Comparison of ENCODE assay signal across 17 cellular contexts in the genomic region with DNA sequence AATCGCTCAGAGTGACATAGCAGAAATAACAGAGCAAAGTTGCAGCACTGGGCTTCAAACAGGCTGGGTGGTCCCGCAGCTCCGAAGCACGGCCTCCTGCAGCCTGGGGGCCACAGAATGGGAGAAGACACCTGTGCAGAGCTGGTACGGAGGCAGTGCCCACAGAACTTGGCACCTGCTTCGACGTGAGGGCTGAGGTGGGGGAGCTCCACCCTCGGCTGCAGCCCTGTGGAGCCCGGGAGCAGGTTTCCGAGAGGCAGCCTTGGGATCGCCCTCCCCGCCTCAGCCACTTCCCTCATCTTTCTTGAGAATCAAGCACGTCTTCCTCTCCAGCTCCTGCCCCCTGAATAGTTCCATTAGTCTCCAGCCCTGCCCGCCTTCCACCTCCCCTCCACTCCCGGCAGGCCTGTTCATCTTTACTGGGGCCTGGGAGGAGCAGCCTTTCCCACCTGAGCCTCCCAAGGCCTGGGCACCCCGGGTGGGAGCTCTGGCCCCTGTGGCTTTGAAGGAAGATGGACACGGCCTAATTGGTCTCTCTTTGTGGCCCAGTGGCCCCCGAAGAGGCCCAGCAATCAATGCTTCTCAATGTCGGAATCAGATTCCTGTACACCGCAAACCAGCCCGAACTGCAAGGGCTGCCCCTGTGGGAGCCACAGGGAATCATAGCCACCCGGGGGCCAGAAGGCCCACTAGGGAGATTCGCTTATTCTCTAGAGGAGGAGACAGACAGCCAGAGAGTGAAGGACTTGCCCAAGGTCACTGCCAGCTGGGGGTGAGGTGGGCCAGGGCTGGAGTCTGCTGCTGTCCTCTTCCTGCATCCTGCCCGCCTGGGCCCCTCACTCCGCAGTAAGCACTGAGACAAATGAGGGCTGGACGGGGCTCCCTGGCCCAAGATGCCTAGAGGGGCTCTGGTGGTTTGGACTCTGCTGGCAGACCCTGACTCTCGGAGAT. TPM values are rescaled to one million over a fixed set of nuclear protein-coding genes. Genes with fewer than 3 reads are reported as not detected.
A peak's percentile ranks its signal among the peaks of the same experiment; 100 is the strongest.
DNase-seq lines count a peak whose midpoint lies in the region; ATAC-seq, FAIRE-seq and TF ChIP-seq lines count a peak whose summit lies in the region.
"Had no signal": no experiment of that assay in that cellular context is flagged by ENCODE, and none has a peak within 500 bp of the region (broad histone marks: within the 10 kb centered on the region; RNA-seq: fewer than 3 reads in every experiment).

No MANE protein-coding gene starts in this region.

- H3K27me3 Mint-ChIP-seq in naive thymus-derived CD8-positive, alpha-beta T cell: peaks cover 0 to 3% (median 0%) of the 10 kb centered on the region in 5 donors

- peaks cover 0 to 3% (median 0%) of the 10 kb centered on the region in 4 donors for H3K4me1 Mint-ChIP-seq in naive thymus-derived CD8-positive, alpha-beta T cell

- no peak overlapping the region for H3K4me3 Mint-ChIP-seq in naive thymus-derived CD8-positive, alpha-beta T cell
- H3K4me3 Mint-ChIP-seq: GM23338 had no signal

- H3K36me3 ChIP-seq in SK-N-SH (replicated peaks in 1 of 2; ENCODE audit: control insufficient read depth in 1 of 2, insufficient read depth in 2 of 2, low read length in 1 of 2) (no peaks in the 10 kb centered on the region), Peyer's patch (no peaks in the 10 kb centered on the region), kidney (ENCODE audit: control insufficient read depth in 1 of 2, insufficient read depth in 2 of 2, low read length in 2 of 2) (no peaks in the 10 kb centered on the region), sigmoid colon (no peaks in the 10 kb centered on the region), prostate gland (no peaks in the 10 kb centered on the region)
- no peaks in the 10 kb centered on the region for H3K36me3 ChIP-seq in effector memory CD4-positive, alpha-beta T cell (ENCODE audit: control insufficient read depth, insufficient read depth, low read length)
- H3K36me3 ChIP-seq: BLaER1 treated with 17β-estradiol and CSF1 and Interleukin-3, amounts not matched to agents 10 nM and 100 nM had no signal

- no peaks in the 10 kb centered on the region for H3F3A ChIP-seq in SK-N-SH (replicated peaks; ENCODE audit: insufficient read depth)

- H3K9me2 ChIP-seq in SK-N-SH: no peaks in the 10 kb centered on the region

- no peaks in the 10 kb centered on the region for H3K79me2 ChIP-seq in SK-N-SH (ENCODE audit: insufficient read depth)

- no peaks in the 10 kb centered on the region for H4K20me1 ChIP-seq in SK-N-SH (ENCODE audit: insufficient read depth)

- CTCF ChIA-PET in SK-N-SH (lab: Yijun Ruan, JAX): interaction anchor here (0.6 to 8.7 kb wide), 11 partner anchors 9 to 387 kb away, joined by 3 to 130 read pairs (median 35); no protein-coding TSS in a partner anchor

- POLR2A ChIA-PET in SK-N-SH (lab: Yijun Ruan, JAX): no interaction called here
- POLR2A ChIA-PET in naive thymus-derived CD8-positive, alpha-beta T cell (lab: Charles Lee): no interaction called here

- no peak overlapping the region for H3K4me2 ChIP-seq in SK-N-SH
- H3K4me2 ChIP-seq: BLaER1 treated with 17β-estradiol and CSF1 and Interleukin-3, amounts not matched to agents 10 nM and 100 nM; GM23338 had no signal

- intact Hi-C loops in kidney (cut with DNase I) (no loop called here), sigmoid colon (cut with DNase I) (no loop called here), prostate gland (cut with DNase I) (no loop called here)

- TF ChIP-seq EP300 in SK-N-SH (IDR thresholded peaks at IDR 0.05; ENCODE audit: borderline replicate concordance in 1 of 2, low read depth in 1 of 2, low read length in 1 of 2): no peak
- no peak for TF ChIP-seq EP300 in sigmoid colon (IDR thresholded peaks at IDR 0.05)

- TF ChIP-seq CTCF in SK-N-SH (IDR thresholded peaks at IDR 0.05) (no peak), Peyer's patch (IDR thresholded peaks at IDR 0.05) (no peak), kidney (IDR thresholded peaks at IDR 0.05; ENCODE audit: borderline replicate concordance, extremely low read depth, insufficient read depth) (no peak), sigmoid colon (IDR thresholded peaks at IDR 0.05) (no peak), prostate gland (IDR thresholded peaks at IDR 0.05) (no peak)

- H3K27ac Mint-ChIP-seq in naive thymus-derived CD8-positive, alpha-beta T cell: no peak overlapping the region
- H3K27ac Mint-ChIP-seq: GM23338 had no signal

- DNase-seq in SK-N-SH (peak; percentile 42), Peyer's patch (peak in 2 of 3 donors; percentile 35 to 37), kidney (peak; percentile 41), sigmoid colon (peak; percentile 48), prostate gland (ENCODE audit: low spot score) (no peak)
- DNase-seq in effector memory CD4-positive, alpha-beta T cell: no peak
- no peak for DNase-seq in naive thymus-derived CD8-positive, alpha-beta T cell
- DNase-seq: Kasumi-1, NCI-H1105 treated with DMSO at 0.1 percent for 48 hours, NCI-H187 treated with DMSO at 0.1 percent for 48 hours, NCI-H446 treated with DMSO at 0.1 percent for 48 hours, NCI-H774, SHP77 had no signal

- no peak overlapping the region for H3K27ac ChIP-seq in SK-N-SH (ENCODE audit: low read depth in 2 of 2, low read length in 1 of 2)
- no peak overlapping the region for H3K27ac ChIP-seq in Peyer's patch
- H3K27ac ChIP-seq in kidney (ENCODE audit: low read depth in 2 of 2, low read length in 2 of 2): no peak overlapping the region
- H3K27ac ChIP-seq in sigmoid colon: no peak overlapping the region
- H3K27ac ChIP-seq in effector memory CD4-positive, alpha-beta T cell (ENCODE audit: insufficient read depth, low read length, poor library complexity, severe bottlenecking): no peak overlapping the region
- no peak overlapping the region for H3K27ac ChIP-seq in prostate gland
- H3K27ac ChIP-seq: 22Rv1; BLaER1 treated with 17β-estradiol and CSF1 and Interleukin-3, amounts not matched to agents 10 nM and 100 nM had no signal

- no peak overlapping the region for H3K4me3 ChIP-seq in SK-N-SH (ENCODE audit: low read depth in 2 of 2, low read length in 1 of 2)
- H3K4me3 ChIP-seq in Peyer's patch: no peak overlapping the region
- H3K4me3 ChIP-seq in kidney (ENCODE audit: low read length in 2 of 2): no peak overlapping the region
- H3K4me3 ChIP-seq in sigmoid colon: no peak overlapping the region
- H3K4me3 ChIP-seq in effector memory CD4-positive, alpha-beta T cell (ENCODE audit: insufficient read depth, low read depth, low read length, poor library complexity, severe bottlenecking): no peak overlapping the region
- H3K4me3 ChIP-seq in prostate gland: no peak overlapping the region
- H3K4me3 ChIP-seq: BLaER1 treated with 17β-estradiol and CSF1 and Interleukin-3, amounts not matched to agents 10 nM and 100 nM; GM23338 had no signal

- no peak for ATAC-seq in SK-N-SH treated with all-trans-retinoic acid at 6 μM for 48 hours
- no peak for ATAC-seq in naive thymus-derived CD8-positive, alpha-beta T cell
- ATAC-seq: GM23338 had no signal

- no peak overlapping the region for H2AFZ ChIP-seq in SK-N-SH (ENCODE audit: low read depth)
- H2AFZ ChIP-seq: GM23338 had no signal

- H3K36me3 Mint-ChIP-seq in naive thymus-derived CD8-positive, alpha-beta T cell: no peaks in the 10 kb centered on the region

- WGBS in SK-N-SH (ENCODE audit: low lambda C conversion rate): 68% methylated on average over 15 of the region's 27 CpGs
- 83 to 86% methylated on average over 27 of the region's 27 CpGs for WGBS in sigmoid colon, 2 donors
- 91% methylated on average over 27 of the region's 27 CpGs for WGBS in prostate gland

- H3K9me3 ChIP-seq in SK-N-SH: no peaks in the 10 kb centered on the region
- H3K9me3 ChIP-seq in Peyer's patch: no peaks in the 10 kb centered on the region
- H3K9me3 ChIP-seq in kidney (ENCODE audit: control insufficient read depth in 1 of 2, low read length in 2 of 2): no peaks in the 10 kb centered on the region
- H3K9me3 ChIP-seq in sigmoid colon: no peaks in the 10 kb centered on the region
- no peaks in the 10 kb centered on the region for H3K9me3 ChIP-seq in effector memory CD4-positive, alpha-beta T cell (ENCODE audit: control insufficient read depth, low read length)
- no peaks in the 10 kb centered on the region for H3K9me3 ChIP-seq in prostate gland
- H3K9me3 ChIP-seq: BLaER1 treated with 17β-estradiol and CSF1 and Interleukin-3, amounts not matched to agents 10 nM and 100 nM had no signal

- H3K27me3 ChIP-seq in SK-N-SH (ENCODE audit: insufficient read depth): no peaks in the 10 kb centered on the region
- no peaks in the 10 kb centered on the region for H3K27me3 ChIP-seq in Peyer's patch
- peaks cover 0 to 2% (median 0%) of the 10 kb centered on the region in 3 donors for H3K27me3 ChIP-seq in sigmoid colon
- H3K27me3 ChIP-seq in effector memory CD4-positive, alpha-beta T cell (replicated peaks; ENCODE audit: control insufficient read depth, insufficient read depth, low read length, poor library complexity, severe bottlenecking): no peaks in the 10 kb centered on the region
- H3K27me3 ChIP-seq in prostate gland (replicated peaks; ENCODE audit: insufficient read depth): no peaks in the 10 kb centered on the region
- H3K27me3 ChIP-seq: BLaER1 treated with 17β-estradiol and CSF1 and Interleukin-3, amounts not matched to agents 10 nM and 100 nM had no signal

- H3K4me1 ChIP-seq in SK-N-SH (ENCODE audit: control insufficient read depth in 1 of 2, insufficient read depth in 2 of 2, low read depth in 1 of 2, low read length in 1 of 2): peaks cover 0 to 8% of the 10 kb centered on the region in 2 experiments; a peak in 1 of 4 replicates
- H3K4me1 ChIP-seq in Peyer's patch: peaks cover 0 to 22% (median 0%) of the 10 kb centered on the region in 4 donors
- peaks cover 0 to 5% of the 10 kb centered on the region in 2 donors for H3K4me1 ChIP-seq in kidney (ENCODE audit: control insufficient read depth in 1 of 2, insufficient read depth in 1 of 2, low read depth in 1 of 2, low read length in 2 of 2)
- peaks cover 0 to 21% (median 17%) of the 10 kb centered on the region in 4 donors for H3K4me1 ChIP-seq in sigmoid colon
- no peaks in the 10 kb centered on the region for H3K4me1 ChIP-seq in effector memory CD4-positive, alpha-beta T cell (ENCODE audit: control insufficient read depth, insufficient read depth, low read length, poor library complexity, severe bottlenecking)
- H3K4me1 ChIP-seq in prostate gland (replicated peaks): no peaks in the 10 kb centered on the region

- no peak for TF ChIP-seq RAD21 in SK-N-SH (IDR thresholded peaks at IDR 0.05; ENCODE audit: low read length)

- no peak for TF ChIP-seq POLR2A in Peyer's patch (IDR thresholded peaks at IDR 0.05)
- no peak for TF ChIP-seq POLR2A in sigmoid colon (IDR thresholded peaks at IDR 0.05)
- no peak for TF ChIP-seq POLR2A in prostate gland (IDR thresholded peaks at IDR 0.05)

- no peaks in the 10 kb centered on the region for H3K9me3 Mint-ChIP-seq in naive thymus-derived CD8-positive, alpha-beta T cell
- H3K9me3 Mint-ChIP-seq: GM23338 had no signal

- H3K9ac ChIP-seq in SK-N-SH (no peak overlapping the region), kidney (ENCODE audit: low read length in 2 of 2) (no peak overlapping the region)
- H3K9ac ChIP-seq: BLaER1 treated with 17β-estradiol and CSF1 and Interleukin-3, amounts not matched to agents 10 nM and 100 nM had no signal

- FAIRE-seq in kidney (lab: Jason Lieb, UNC): no peak

RNA-seq across cellular contexts. Expression of gene PCBD1, which starts 17.0 kb away (rescaled TPM):
- 95.9 and 112 TPM in 2 replicates for polyA plus RNA-seq in SK-N-SH (2012; rRNA removed)
- 90.1 and 107 TPM in 2 replicates for polyA plus RNA-seq in SK-N-SH (2012; cell fraction: cytosol; rRNA removed)
- polyA plus RNA-seq in SK-N-SH (2012; cell fraction: nucleus; rRNA removed): 30.8 and 34.7 TPM in 2 replicates
- 10 to 100 TPM; 38.8 to 63.5 (median 55.9) TPM for total RNA-seq in Peyer's patch
- 90.1 TPM for total RNA-seq in kidney
- polyA plus RNA-seq in kidney (ENCODE audit: insufficient read depth, low read depth, low replicate concordance): 371 TPM
- total RNA-seq in sigmoid colon: 10 to 100 TPM; 82.5 to 98.1 (median 93.1) TPM
- 100 to 1,000 TPM; 116 to 135 (median 128) TPM for polyA plus RNA-seq in sigmoid colon
- 100 to 1,000 TPM in 1 of 2 donors, 10 to 100 TPM in 1; 87.4 to 121 TPM for total RNA-seq in prostate gland
- total RNA-seq in naive thymus-derived CD8-positive, alpha-beta T cell: 1 to 10 TPM; 6.0 to 9.5 TPM
- polyA plus RNA-seq in naive thymus-derived CD8-positive, alpha-beta T cell: 10 to 100 TPM in 2 of 3 donors, 1 to 10 TPM in 1; 8.6 to 23.2 (median 14.9) TPM

Comparison
In these comparisons a context has a peak if more than half of its experiments do, and no peak if none do; other contexts are left out.
1. DNase-seq: peak in SK-N-SH (single experiment), Peyer's patch (2 of 3), kidney (single experiment) and sigmoid colon (single experiment); none in effector memory CD4-positive, alpha-beta T cell (0 of 3), prostate gland (single experiment) and naive thymus-derived CD8-positive, alpha-beta T cell (0 of 10).